1 cellular context compared by ENCODE assay signal in the genomic region with DNA sequence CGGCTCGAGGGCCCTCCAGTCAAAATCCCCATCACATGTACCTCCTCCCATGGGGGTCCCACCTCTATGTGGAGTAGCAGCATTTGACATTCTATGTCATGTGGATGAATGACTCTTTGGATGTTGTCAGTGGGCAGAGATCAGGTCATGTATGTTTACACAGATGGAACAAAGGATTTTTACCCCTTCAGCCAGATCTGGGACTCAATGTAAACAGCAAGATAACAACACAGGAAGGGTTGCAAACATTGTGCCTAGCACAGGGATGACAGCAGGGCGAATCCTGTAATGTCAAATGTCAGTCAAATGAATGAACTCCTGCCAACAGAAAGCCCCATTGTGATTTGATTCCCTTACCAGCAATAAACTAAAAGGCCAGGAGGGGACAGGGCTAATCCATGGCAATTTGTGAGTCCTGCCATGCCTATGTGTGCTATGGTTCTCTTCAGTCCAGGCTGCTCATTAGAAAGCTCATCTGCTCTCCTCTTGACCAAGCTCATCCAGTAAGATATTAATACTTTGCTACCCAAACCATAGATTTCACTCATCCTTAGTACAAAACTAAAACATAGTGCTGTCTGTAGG.
TF ChIP-seq lines count a peak whose summit lies in the region.

No MANE protein-coding gene starts in this region.

TF ChIP-seq in H1, 55 proteins besides CTCF, POLR2A, EP300 and RAD21:
- TF ChIP-seq PHF8 (conservative IDR thresholded peaks at IDR 0.05; ENCODE audit: low read depth, low read length) (no peak), BRCA1 (IDR thresholded peaks at IDR 0.05; ENCODE audit: low read depth, low read length) (no peak), CBX8 (IDR thresholded peaks at IDR 0.05; ENCODE audit: borderline replicate concordance, low read depth, low read length) (no peak), JUN (IDR thresholded peaks at IDR 0.05; ENCODE audit: low read depth, low read length) (no peak), CTBP2 (IDR thresholded peaks at IDR 0.05; ENCODE audit: borderline replicate concordance, insufficient read depth, insufficient read length, low read length) (no peak), YY1 (IDR thresholded peaks at IDR 0.05; ENCODE audit: low read depth, low read length) (no peak), POLR2AphosphoS5 (IDR thresholded peaks at IDR 0.05; ENCODE audit: low read depth, low read length) (no peak)
